In genomic region chr2:598043-598802, GRCh38 we compare ENCODE assay signal across 14 cellular contexts.
"Had no signal": no experiment of that assay in that cellular context is flagged by ENCODE, and none has a peak within 500 bp of the region (broad histone marks: within the 10 kb centered on the region; RNA-seq: fewer than 3 reads in every experiment).

No MANE protein-coding gene starts in this region.

- ATAC-seq: activated CD4-positive, CD25-positive, alpha-beta regulatory T cell treated with anti-CD3 and anti-CD28 coated beads, Interleukin-2, amount 50 U/mL, for 24 hours; foreskin keratinocyte; naive thymus-derived CD8-positive, alpha-beta T cell; upper lobe of right lung had no signal

- DNase-seq: activated effector memory CD4-positive, alpha-beta T cell treated with anti-CD3 and anti-CD28 coated beads, Interleukin-2, amount 50 U/mL, for 16 hours; activated T-cell treated with anti-CD3 and anti-CD28 coated beads, Interleukin-2, amount 50 U/mL, for 24 hours; amygdala; foreskin keratinocyte; naive thymus-derived CD8-positive, alpha-beta T cell; sigmoid colon; stimulated activated CD4-positive, alpha-beta T cell treated with anti-CD3 and anti-CD28 coated beads, Interleukin-12 subunit alpha, Interleukin-12 subunit beta, amount 100 ng/mL, for 4 hours; stimulated activated naive CD4-positive, alpha-beta T cell; T-helper 2 cell; upper lobe of right lung had no signal

- H3K4me3 ChIP-seq: esophagus muscularis mucosa, sigmoid colon, suprapubic skin, upper lobe of right lung had no signal

- H3K27me3 Mint-ChIP-seq: activated naive CD8-positive, alpha-beta T cell; activated T-cell treated with anti-CD3 and anti-CD28 coated beads, Interleukin-2, amount 50 U/mL, for 24 hours had no signal

- H3K4me3 Mint-ChIP-seq: activated naive CD8-positive, alpha-beta T cell; activated T-cell treated with anti-CD3 and anti-CD28 coated beads, Interleukin-2, amount 50 U/mL, for 24 hours; naive thymus-derived CD8-positive, alpha-beta T cell had no signal

- H3K9me3 Mint-ChIP-seq: activated T-cell treated with anti-CD3 and anti-CD28 coated beads, Interleukin-2, amount 50 U/mL, for 24 hours; naive thymus-derived CD8-positive, alpha-beta T cell had no signal

- H3K9me3 ChIP-seq: esophagus muscularis mucosa, sigmoid colon, suprapubic skin, upper lobe of right lung had no signal

- H3K27ac Mint-ChIP-seq: activated naive CD8-positive, alpha-beta T cell; activated T-cell treated with anti-CD3 and anti-CD28 coated beads, Interleukin-2, amount 50 U/mL, for 24 hours; naive thymus-derived CD8-positive, alpha-beta T cell had no signal

- H3K27ac ChIP-seq: esophagus muscularis mucosa, foreskin keratinocyte, sigmoid colon, suprapubic skin, upper lobe of right lung had no signal

- H3K36me3 Mint-ChIP-seq: activated naive CD8-positive, alpha-beta T cell; naive thymus-derived CD8-positive, alpha-beta T cell had no signal

- H3K36me3 ChIP-seq: esophagus muscularis mucosa, sigmoid colon, suprapubic skin, upper lobe of right lung had no signal

- H3K4me1 ChIP-seq: esophagus muscularis mucosa, foreskin keratinocyte, sigmoid colon, suprapubic skin, upper lobe of right lung had no signal
